ENCODE assay signal across 19 cellular contexts in the genomic region with DNA sequence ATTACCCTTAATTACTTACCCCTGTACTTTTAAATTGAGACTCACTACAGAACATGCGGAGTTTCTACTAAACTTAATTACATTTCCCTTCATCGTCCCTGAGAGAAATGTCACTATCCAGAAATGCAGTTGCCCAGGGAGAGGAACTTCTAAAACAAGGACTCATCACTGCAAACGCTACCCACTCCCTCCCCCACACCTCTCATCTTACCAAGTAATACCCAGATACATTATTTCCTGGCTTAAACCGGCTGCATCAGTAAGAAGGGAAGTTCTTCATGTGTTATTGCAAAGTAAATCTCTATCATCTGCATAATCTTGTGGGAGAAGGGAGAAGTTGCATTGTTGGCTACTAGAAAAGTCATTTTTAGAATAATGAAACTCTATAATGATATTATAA.
A peak's percentile ranks its signal among the peaks of the same experiment; 100 is the strongest.
DNase-seq lines count a peak whose midpoint lies in the region; ATAC-seq lines count a peak whose summit lies in the region.
"Had no signal": no experiment of that assay in that cellular context is flagged by ENCODE, and none has a peak within 500 bp of the region (broad histone marks: within the 10 kb centered on the region; RNA-seq: fewer than 3 reads in every experiment).

No MANE protein-coding gene starts in this region.

- peak; percentile 47 for DNase-seq in activated CD4-positive, alpha-beta T cell treated with anti-CD3 and anti-CD28 coated beads for 48 hours
- DNase-seq in activated CD4-positive, alpha-beta T cell treated with anti-CD3 and anti-CD28 coated beads, Interleukin-2, amount 50 U/mL, for 1 hour = no peak
- peak; percentile 28 for DNase-seq in GF-D8 (lab: John Stamatoyannopoulos, UW)
- peak; percentile 12 for DNase-seq in UCSD-AML1 (lab: John Stamatoyannopoulos, UW; ENCODE audit: unreplicated experiment)
- DNase-seq in naive thymus-derived CD8-positive, alpha-beta T cell = no peak
- DNase-seq in aorta = no peak
- DNase-seq: activated CD4-positive, CD25-positive, alpha-beta regulatory T cell; COR-L47; heart left ventricle; KG1; mucosa of descending colon; NCI-H187; NCI-H510A; PC-9 had no signal

- no peak overlapping the region for H3K27ac ChIP-seq in aorta (ENCODE audit: low read depth in 1 of 2, low read length in 2 of 2)
- H3K27ac ChIP-seq: PC-9, thoracic aorta had no signal

- intact Hi-C loops in aorta (cut with DNase I) = no loop called here

- no peaks in the 10 kb centered on the region for H3K36me3 ChIP-seq in aorta (ENCODE audit: control insufficient read depth in 1 of 2, insufficient read depth in 2 of 2, low read length in 1 of 2)
- H3K36me3 ChIP-seq: thoracic aorta had no signal

- H3K4me1 ChIP-seq in aorta (ENCODE audit: control insufficient read depth in 1 of 2, insufficient read depth in 2 of 2, low read length in 2 of 2) = no peaks in the 10 kb centered on the region

- H3K27ac Mint-ChIP-seq in naive thymus-derived CD8-positive, alpha-beta T cell = peak overlapping the region; percentile 82 to 92 (median 87)

- WGBS in aorta, 2 donors = 66 to 77% methylated on average over 4 of the region's 4 CpGs

- no peaks in the 10 kb centered on the region for H3K9me3 Mint-ChIP-seq in naive thymus-derived CD8-positive, alpha-beta T cell

- no peaks in the 10 kb centered on the region for H3K9me3 ChIP-seq in aorta (ENCODE audit: control insufficient read depth, low read length)
- H3K9me3 ChIP-seq: heart left ventricle, mucosa of descending colon, thoracic aorta had no signal

- peaks cover 31 to 65% (median 52%) of the 10 kb centered on the region in 4 donors for H3K4me1 Mint-ChIP-seq in naive thymus-derived CD8-positive, alpha-beta T cell

- ATAC-seq in naive thymus-derived CD8-positive, alpha-beta T cell = peak; percentile 50 to 54
- ATAC-seq in GM18870 (IDR thresholded peaks at IDR 0.05; ENCODE audit: unreplicated experiment) (no peak), GM18511 (IDR thresholded peaks at IDR 0.05; ENCODE audit: unreplicated experiment) (no peak), aorta (ENCODE audit: low FRiP score) (no peak)
- ATAC-seq: HCT116, mucosa of descending colon, SK-N-SH treated with all-trans-retinoic acid at 6 μM for 48 hours had no signal

- peak overlapping the region; percentile 5 to 83 (median 65) for H3K4me3 Mint-ChIP-seq in naive thymus-derived CD8-positive, alpha-beta T cell

- H3K27me3 ChIP-seq in aorta (ENCODE audit: control insufficient read depth in 1 of 2, insufficient read depth in 2 of 2, low read length in 1 of 2) = no peaks in the 10 kb centered on the region
- H3K27me3 ChIP-seq: heart left ventricle had no signal

- no peaks in the 10 kb centered on the region for H3K27me3 Mint-ChIP-seq in naive thymus-derived CD8-positive, alpha-beta T cell

- H3K4me3 ChIP-seq in aorta (ENCODE audit: low read length in 2 of 2) = no peak overlapping the region
- H3K4me3 ChIP-seq: heart left ventricle, mucosa of descending colon, PC-9, thoracic aorta had no signal

- peaks cover 5 to 82% (median 16%) of the 10 kb centered on the region in 3 donors for H3K36me3 Mint-ChIP-seq in naive thymus-derived CD8-positive, alpha-beta T cell

- POLR2A ChIA-PET in naive thymus-derived CD8-positive, alpha-beta T cell (lab: Charles Lee) = no interaction called here

Comparison
In these comparisons a context has a peak if more than half of its experiments do, and no peak if none do; other contexts are left out.
1. DNase-seq: peak in activated CD4-positive, alpha-beta T cell treated with anti-CD3 and anti-CD28 coated beads for 48 hours (single experiment), GF-D8 (single experiment) and UCSD-AML1 (single experiment); none in activated CD4-positive, alpha-beta T cell treated with anti-CD3 and anti-CD28 coated beads, Interleukin-2, amount 50 U/mL, for 1 hour (single experiment), naive thymus-derived CD8-positive, alpha-beta T cell (0 of 10) and aorta (0 of 2).
2. ATAC-seq: peak in naive thymus-derived CD8-positive, alpha-beta T cell (2 of 2); none in GM18870 (single experiment), GM18511 (single experiment) and aorta (single experiment).